In genomic region chr1:1348420-1349255, GRCh38 we compare ENCODE assay signal across 8 cellular contexts.
DNase-seq lines count a peak whose midpoint lies in the region; ATAC-seq, FAIRE-seq and TF ChIP-seq lines count a peak whose summit lies in the region.

No MANE protein-coding gene starts in this region.

- peaks cover 67% of the 10 kb centered on the region for H4K20me1 ChIP-seq in DND-41 (ENCODE audit: insufficient read depth, low read length)

- DNase-seq in DND-41 (no peak), NCI-H69 (lab: John Stamatoyannopoulos, UW) (peak; percentile 45), H54 (ENCODE audit: insufficient read length, low spot score) (no peak), NCI-H524 treated with DMSO at 0.1 percent for 48 hours (lab: John Stamatoyannopoulos, UW) (no peak)
- no peak for DNase-seq in effector CD8-positive, alpha-beta T cell (lab: John Stamatoyannopoulos, UW)

- H3K4me2 ChIP-seq in DND-41 (ENCODE audit: insufficient read depth, low read length), result peak overlapping the region; percentile 84

- H3K9me3 ChIP-seq in DND-41 (ENCODE audit: insufficient read depth, low read length, severe bottlenecking) (no peaks in the 10 kb centered on the region), muscle layer of duodenum (ENCODE audit: control insufficient read depth in 1 of 2, low read length in 2 of 2) (no peaks in the 10 kb centered on the region)

- ATAC-seq in DND-41 (ENCODE audit: insufficient read depth, low read depth) (no peak; the same call in 2 of the 3 replicates), GM21825 (IDR thresholded peaks at IDR 0.05; ENCODE audit: unreplicated experiment) (peak; percentile 3)

- intact Hi-C loops in dendritic cell treated with granulocyte-macrophage colony-stimulating factor and Interleukin-4, amounts not matched to agents 40 ng/mL and 50 ng/mL, for 4 days (cut with micrococcal nuclease), result no loop called here

- H3K4me3 Mint-ChIP-seq in dendritic cell treated with granulocyte-macrophage colony-stimulating factor and Interleukin-4, amounts not matched to agents 40 ng/mL and 50 ng/mL, for 4 days, result peak overlapping the region; percentile 82

- H3K4me3 ChIP-seq in DND-41 (ENCODE audit: low read depth in 1 of 2, low read length in 2 of 2) (peak overlapping the region; percentile 75 to 96; a peak in 3 of 4 replicates), muscle layer of duodenum (ENCODE audit: low read depth in 1 of 2, low read length in 2 of 2) (peak overlapping the region; percentile 61 to 73)

- H2AFZ ChIP-seq in DND-41 (ENCODE audit: low read depth, low read length), result peak overlapping the region; percentile 86

- no peaks in the 10 kb centered on the region for H3K9me3 Mint-ChIP-seq in dendritic cell treated with granulocyte-macrophage colony-stimulating factor and Interleukin-4, amounts not matched to agents 40 ng/mL and 50 ng/mL, for 4 days

- H3K27me3 ChIP-seq in DND-41 (ENCODE audit: insufficient read depth, low read length, poor library complexity) (no peaks in the 10 kb centered on the region), muscle layer of duodenum (ENCODE audit: low read depth, low read length) (peaks cover 7% of the 10 kb centered on the region)

- H3K9ac ChIP-seq in DND-41 (ENCODE audit: low read depth, low read length), result peak overlapping the region; percentile 82

- H3K4me1 ChIP-seq in DND-41 (ENCODE audit: insufficient read depth, low read length) (peaks cover 33% of the 10 kb centered on the region), muscle layer of duodenum (ENCODE audit: control insufficient read depth in 1 of 2, insufficient read depth in 2 of 2, low read length in 2 of 2) (peaks cover 9 to 64% of the 10 kb centered on the region in 2 donors)

- peaks cover 52% of the 10 kb centered on the region for H3K79me2 ChIP-seq in DND-41 (ENCODE audit: insufficient read depth, low read length)

- TF ChIP-seq CTCF in DND-41 (IDR thresholded peaks at IDR 0.05; ENCODE audit: borderline replicate concordance, extremely low read depth, low read length, poor library complexity, severe bottlenecking), result no peak

- H3K4me1 Mint-ChIP-seq in dendritic cell treated with granulocyte-macrophage colony-stimulating factor and Interleukin-4, amounts not matched to agents 40 ng/mL and 50 ng/mL, for 4 days (ENCODE audit: low read depth), result peaks cover 56% of the 10 kb centered on the region

- H3K27ac ChIP-seq in DND-41 (ENCODE audit: low read length) (peak overlapping the region; percentile 57), muscle layer of duodenum (ENCODE audit: low read length) (peak overlapping the region; percentile 51)

- H3K36me3 ChIP-seq in DND-41 (ENCODE audit: insufficient read depth, low read length), result no peaks in the 10 kb centered on the region; the same call in none of the 2 replicates
- H3K36me3 ChIP-seq in muscle layer of duodenum (ENCODE audit: control insufficient read depth in 1 of 2, insufficient read depth in 2 of 2, low read length in 2 of 2), result peaks cover 0 to 4% of the 10 kb centered on the region in 2 donors

- peaks cover 4% of the 10 kb centered on the region for H3K36me3 Mint-ChIP-seq in dendritic cell treated with granulocyte-macrophage colony-stimulating factor and Interleukin-4, amounts not matched to agents 40 ng/mL and 50 ng/mL, for 4 days (ENCODE audit: low read depth)

- no peak for FAIRE-seq in H54 (lab: Jason Lieb, UNC)

- H3K27ac Mint-ChIP-seq in dendritic cell treated with granulocyte-macrophage colony-stimulating factor and Interleukin-4, amounts not matched to agents 40 ng/mL and 50 ng/mL, for 4 days, result peak overlapping the region; percentile 66

- TF ChIP-seq POLR2A in H54 (IDR thresholded peaks at IDR 0.05; ENCODE audit: low read depth, low read length), result no peak

- H3K27me3 Mint-ChIP-seq in dendritic cell treated with granulocyte-macrophage colony-stimulating factor and Interleukin-4, amounts not matched to agents 40 ng/mL and 50 ng/mL, for 4 days, result peaks cover 24% of the 10 kb centered on the region
